In the genomic region with DNA sequence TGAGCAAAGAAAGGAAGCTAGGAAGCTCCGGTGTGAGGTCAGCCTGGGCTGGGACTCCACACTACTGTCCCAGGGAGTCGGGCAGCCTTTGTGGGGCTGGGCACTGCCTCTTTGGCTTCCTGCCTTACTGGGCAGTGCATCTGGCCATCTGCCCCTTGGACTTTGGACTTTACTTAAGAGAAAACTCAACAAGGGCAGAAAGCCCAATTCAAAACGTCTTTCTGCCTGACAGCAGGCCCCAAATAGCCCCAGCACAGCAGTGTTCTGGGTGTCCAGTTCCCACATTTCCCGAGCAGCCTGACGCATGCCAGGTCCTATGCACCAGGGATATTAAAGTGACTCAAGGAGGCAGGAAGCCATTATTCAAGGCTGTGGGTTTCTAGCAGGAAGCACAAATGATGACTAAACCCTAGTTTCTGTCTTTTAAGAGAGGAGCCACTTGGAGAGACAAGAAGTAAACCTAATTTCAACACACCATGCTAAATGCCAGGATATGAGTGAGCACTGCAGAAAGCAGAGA, we compare ENCODE assay signal across 1 cellular context.
TF ChIP-seq lines count a peak whose summit lies in the region.

No MANE protein-coding gene starts in this region.

TF ChIP-seq in GM23338, 12 proteins besides CTCF, POLR2A, EP300 and RAD21 (continued from another document):
- no peak for TF ChIP-seq ZNF462 (CRISPR knock-in tag; IDR thresholded peaks at IDR 0.05)
- TF ChIP-seq ETS1 (IDR thresholded peaks at IDR 0.05) = no peak
